In genomic region chr6:14671937-14672336, GRCh38 we compare ENCODE assay signal across 28 cellular contexts.
"Had no signal": no experiment of that assay in that cellular context is flagged by ENCODE, and none has a peak within 500 bp of the region (broad histone marks: within the 10 kb centered on the region; RNA-seq: fewer than 3 reads in every experiment).

No MANE protein-coding gene starts in this region.

- ATAC-seq: activated T-cell treated with anti-CD3 and anti-CD28 coated beads, Interleukin-2, amount 50 U/mL, for 72 hours; lower lobe of right lung; natural killer cell treated with Interleukin-12 subunit alpha and Interleukin-12 subunit beta and Interleukin-15 and Interleukin-18, amount 100 ng/mL, for 72 hours; right lobe of liver had no signal

- H3K9me3 Mint-ChIP-seq: endodermal cell; natural killer cell treated with Interleukin-12 subunit alpha and Interleukin-12 subunit beta and Interleukin-15 and Interleukin-18, amount 100 ng/mL, for 72 hours; stimulated activated naive CD8-positive, alpha-beta T cell treated with anti-CD3 and anti-CD28 coated beads, Interleukin-15, Interleukin-2, amounts not matched to agents 100 ng/mL and 50 ng/mL, for 24 hours; T-helper 2 cell treated with Interferon-gamma antibody and Interleukin-4, amounts not matched to agents 5 μg/mL and 100 μg/mL, for 36 hours had no signal

- H3K36me3 ChIP-seq: adrenal gland, ascending aorta, brain microvascular endothelial cell, esophagus muscularis mucosa, heart right ventricle, left lung, lower lobe of right lung, right lobe of liver, thoracic aorta had no signal

- H3K36me3 Mint-ChIP-seq: activated naive CD8-positive, alpha-beta T cell; natural killer cell treated with Interleukin-12 subunit alpha and Interleukin-12 subunit beta and Interleukin-15 and Interleukin-18, amount 100 ng/mL, for 72 hours had no signal

- H3K4me1 Mint-ChIP-seq: endodermal cell had no signal

- H3K27ac ChIP-seq: adrenal gland, ascending aorta, brain microvascular endothelial cell, esophagus muscularis mucosa, heart right ventricle, left lung, lower lobe of right lung, right lobe of liver, thoracic aorta had no signal

- H3K4me3 ChIP-seq: adrenal gland, ascending aorta, esophagus muscularis mucosa, heart right ventricle, left lung, lower lobe of right lung, mucosa of descending colon, right lobe of liver, thoracic aorta had no signal

- H3K27me3 Mint-ChIP-seq: activated naive CD8-positive, alpha-beta T cell; stimulated activated naive CD8-positive, alpha-beta T cell treated with anti-CD3 and anti-CD28 coated beads, Interleukin-15, Interleukin-2, amounts not matched to agents 100 ng/mL and 50 ng/mL, for 24 hours had no signal

- H3K27me3 ChIP-seq: adrenal gland, ascending aorta, brain microvascular endothelial cell, esophagus muscularis mucosa, heart right ventricle, left lung, right lobe of liver had no signal

- H3K27ac Mint-ChIP-seq: activated naive CD8-positive, alpha-beta T cell; activated T-cell treated with anti-CD3 and anti-CD28 coated beads, Interleukin-2, amount 50 U/mL, for 72 hours; endodermal cell; natural killer cell treated with Interleukin-12 subunit alpha and Interleukin-12 subunit beta and Interleukin-15 and Interleukin-18, amount 100 ng/mL, for 72 hours; progenitor cell of endocrine pancreas; stimulated activated naive CD8-positive, alpha-beta T cell treated with anti-CD3 and anti-CD28 coated beads, Interleukin-15, Interleukin-2, amounts not matched to agents 100 ng/mL and 50 ng/mL, for 24 hours; T-helper 2 cell treated with Interferon-gamma antibody and Interleukin-4, amounts not matched to agents 5 μg/mL and 100 μg/mL, for 36 hours had no signal

- H3K9me3 ChIP-seq: adrenal gland, ascending aorta, esophagus muscularis mucosa, heart right ventricle, left lung, lower lobe of right lung, mucosa of descending colon, right lobe of liver, thoracic aorta had no signal

- DNase-seq: activated CD4-positive, alpha-beta T cell treated with anti-CD3 and anti-CD28 coated beads for 4 hours; activated CD4-positive, alpha-beta T cell treated with anti-CD3 and anti-CD28 coated beads, Interleukin-2, amount 50 U/mL, for 4 hours; activated effector memory CD4-positive, alpha-beta T cell treated with Interleukin-2 at 50 U/mL for 16 hours; activated naive CD4-positive, alpha-beta T cell treated with Interleukin-2 at 50 U/mL for 16 hours; activated T-cell treated with anti-CD3 and anti-CD28 coated beads for 4 hours; activated T-cell treated with anti-CD3 and anti-CD28 coated beads, Interleukin-2, amount 50 U/mL, for 72 hours; brain microvascular endothelial cell; caudate nucleus; endodermal cell; foreskin melanocyte; left lung; lower lobe of right lung; mesendoderm; mucosa of descending colon; right lobe of liver; stimulated activated CD4-positive, alpha-beta T cell treated with anti-CD3 and anti-CD28 coated beads, Interleukin-12 subunit alpha, Interleukin-12 subunit beta, amount 100 ng/mL, for 4 hours; stimulated activated CD4-positive, alpha-beta T cell treated with anti-CD3 and anti-CD28 coated beads, Interleukin-4, amount 100 ng/mL, for 1 hour; trophoblast cell had no signal

- H3K4me3 Mint-ChIP-seq: activated naive CD8-positive, alpha-beta T cell; endodermal cell; natural killer cell treated with Interleukin-12 subunit alpha and Interleukin-12 subunit beta and Interleukin-15 and Interleukin-18, amount 100 ng/mL, for 72 hours; stimulated activated naive CD8-positive, alpha-beta T cell treated with anti-CD3 and anti-CD28 coated beads, Interleukin-15, Interleukin-2, amounts not matched to agents 100 ng/mL and 50 ng/mL, for 24 hours; T-helper 2 cell treated with Interferon-gamma antibody and Interleukin-4, amounts not matched to agents 5 μg/mL and 100 μg/mL, for 36 hours had no signal

- H3K4me1 ChIP-seq: ascending aorta, left lung, lower lobe of right lung, right lobe of liver had no signal
